In genomic region chr9:8560560-8561525, GRCh38 we compare ENCODE assay signal across 30 cellular contexts.
DNase-seq lines count a peak whose midpoint lies in the region; ATAC-seq, FAIRE-seq and TF ChIP-seq lines count a peak whose summit lies in the region.
"Had no signal": no experiment of that assay in that cellular context is flagged by ENCODE, and none has a peak within 500 bp of the region (broad histone marks: within the 10 kb centered on the region; RNA-seq: fewer than 3 reads in every experiment).

No MANE protein-coding gene starts in this region.

- no peak overlapping the region for H2AFZ ChIP-seq in H1 (ENCODE audit: low read length)
- no peak overlapping the region for H2AFZ ChIP-seq in mesenchymal stem cell (ENCODE audit: low read depth, low read length)

- no peak overlapping the region for H3K14ac ChIP-seq in H1 (ENCODE audit: insufficient read length)
- H3K14ac ChIP-seq in mesenchymal stem cell (ENCODE audit: low read length in 2 of 2) = peak overlapping the region in 1 of 2 experiments; percentile 18

- no peaks in the 10 kb centered on the region for H3K9me3 Mint-ChIP-seq in activated CD4-positive, alpha-beta memory T cell treated with anti-CD3 and anti-CD28 coated beads for 36 hours
- H3K9me3 Mint-ChIP-seq: activated naive CD8-positive, alpha-beta T cell treated with anti-CD3 and anti-CD28 coated beads, Interleukin-2, amount 10 ng/mL, durations not matched to agents 7 days and 5 days had no signal

- H3K36me3 ChIP-seq in H1 (ENCODE audit: control insufficient read depth in 2 of 4, insufficient read depth in 4 of 4, low read length in 3 of 4) = no peaks in the 10 kb centered on the region
- peaks cover 0 to 3% of the 10 kb centered on the region in 2 experiments for H3K36me3 ChIP-seq in mesenchymal stem cell (ENCODE audit: control insufficient read depth in 1 of 2, insufficient read depth in 2 of 2, low read depth in 1 of 2, low read length in 2 of 2)
- H3K36me3 ChIP-seq: suprapubic skin had no signal

- TF ChIP-seq POLR2A in H1 (IDR thresholded peaks at IDR 0.05; ENCODE audit: control extremely low read depth in 1 of 2, low read depth in 2 of 2, low read length in 2 of 2) = no peak
- no peak for TF ChIP-seq POLR2A in GM18505 (IDR thresholded peaks at IDR 0.05; ENCODE audit: borderline replicate concordance, extremely low read depth, insufficient read depth, insufficient read length)

- H2AK5ac ChIP-seq in H1 (ENCODE audit: low read depth, low read length) (no peak overlapping the region), mesenchymal stem cell (ENCODE audit: low read length, severe bottlenecking) (no peak overlapping the region)

- no peak overlapping the region for H3K27ac Mint-ChIP-seq in activated CD4-positive, alpha-beta memory T cell treated with anti-CD3 and anti-CD28 coated beads for 36 hours
- H3K27ac Mint-ChIP-seq: activated naive CD8-positive, alpha-beta T cell treated with anti-CD3 and anti-CD28 coated beads, Interleukin-2, amount 10 ng/mL, durations not matched to agents 7 days and 5 days; progenitor cell of endocrine pancreas; T-helper 17 cell had no signal

- H3K79me2 ChIP-seq in H1 (ENCODE audit: control insufficient read depth in 1 of 2, insufficient read depth in 2 of 2, low read length in 2 of 2) = no peaks in the 10 kb centered on the region

- peaks cover 1% of the 10 kb centered on the region for H3K27me3 Mint-ChIP-seq in activated CD4-positive, alpha-beta memory T cell treated with anti-CD3 and anti-CD28 coated beads for 36 hours
- H3K27me3 Mint-ChIP-seq: progenitor cell of endocrine pancreas had no signal

- H4K91ac ChIP-seq in H1 (replicated peaks; ENCODE audit: insufficient read length, low read length) = no peak overlapping the region
- H4K91ac ChIP-seq in mesenchymal stem cell (ENCODE audit: low read length) = peak overlapping the region; percentile 78

- no peak overlapping the region for H2BK20ac ChIP-seq in H1 (ENCODE audit: low read length)

- POLR2A ChIA-PET in H1 (lab: Charles Lee; ENCODE audit: partially characterized antibody) = interaction anchor here (0.6 kb wide), 1 partner anchor 422 kb away, joined by 3 read pairs; no protein-coding TSS in a partner anchor
- POLR2A ChIA-PET in activated CD4-positive, alpha-beta memory T cell treated with anti-CD3 and anti-CD28 coated beads for 36 hours (lab: Charles Lee) = interaction anchor here (0.6 kb wide), 1 partner anchor 20 kb away, joined by 7 read pairs; no protein-coding TSS in a partner anchor

- TF ChIP-seq EP300 in H1 (IDR thresholded peaks at IDR 0.05; ENCODE audit: borderline replicate concordance in 1 of 2, low read depth in 2 of 2, low read length in 2 of 2) = no peak

- no peaks in the 10 kb centered on the region for H3K23me2 ChIP-seq in H1 (ENCODE audit: low read depth, low read length)

- no peak overlapping the region for H3K9ac ChIP-seq in H1 (replicated peaks in 1 of 4; ENCODE audit: extremely low read depth in 1 of 4, low read depth in 3 of 4, low read length in 3 of 4)
- H3K9ac ChIP-seq in mesenchymal stem cell (ENCODE audit: low read length) = no peak overlapping the region

- WGBS in H1 (ENCODE audit: extremely low coverage in 1 of 2, insufficient coverage in 1 of 2, insufficient read length in 1 of 2, insufficient replicate concordance in 2 of 2, low coverage in 1 of 2, low lambda C conversion rate in 2 of 2, missing lambda C conversion rate in 1 of 2), 2 experiments = 59% methylated on average over 6 of the region's 6 CpGs; no CpG with 5 or more reads in 1 of the 2 experiments
- 70% methylated on average over 4 of the region's 6 CpGs for WGBS in mesenchymal stem cell

- no peak overlapping the region for H3K56ac ChIP-seq in H1 (replicated peaks; ENCODE audit: insufficient read length, low read depth, low read length)

- peak; percentile 76 for DNase-seq in H4 (ENCODE audit: low spot score)
- peak; percentile 5 for DNase-seq in LoVo (ENCODE audit: low spot score)
- no peak for DNase-seq in H1 (ENCODE audit: low read depth in 1 of 2, low spot score in 2 of 2)
- DNase-seq in mesenchymal stem cell = peak; percentile 81
- no peak for DNase-seq in GM13977 (ENCODE audit: low spot score)
- no peak for DNase-seq in activated effector memory CD4-positive, alpha-beta T cell treated with anti-CD3 and anti-CD28 coated beads, Interleukin-2, amount 50 U/mL, for 16 hours
- no peak for DNase-seq in activated CD4-positive, alpha-beta memory T cell treated with anti-CD3 and anti-CD28 coated beads for 36 hours
- DNase-seq: activated CD4-positive, alpha-beta T cell treated with anti-CD3 and anti-CD28 coated beads for 4 hours; activated CD8-positive, alpha-beta memory T cell treated with anti-CD3 and anti-CD28 coated beads for 24 hours; activated gamma-delta T cell; activated naive CD8-positive, alpha-beta T cell treated with anti-CD3 and anti-CD28 coated beads, Interleukin-2, amount 10 ng/mL, durations not matched to agents 7 days and 5 days; C1 segment of cervical spinal cord; cerebellar nuclear complex; COR-L47; DND-41; KBM-7; mammary epithelial cell; MM.1S; NCI-H1417 treated with DMSO at 0.1 percent for 48 hours; NCI-H446; OCI-M1; stimulated activated naive CD4-positive, alpha-beta T cell; T-helper 17 cell had no signal

- H3K4me1 ChIP-seq in H1 (replicated peaks in 1 of 4; ENCODE audit: control insufficient read depth in 3 of 4, insufficient read depth in 4 of 4, low read length in 3 of 4) = peaks cover 2 to 9% (median 4%) of the 10 kb centered on the region in 4 experiments; a peak in 4 of 7 replicates
- peaks cover 3% of the 10 kb centered on the region for H3K4me1 ChIP-seq in mesenchymal stem cell (ENCODE audit: control insufficient read depth, insufficient read depth, low read depth, low read length)
- H3K4me1 ChIP-seq: suprapubic skin had no signal

- H3K23ac ChIP-seq in H1 (ENCODE audit: insufficient read length) (no peak overlapping the region), mesenchymal stem cell (ENCODE audit: low read length in 2 of 2) (no peak overlapping the region)

- no peak overlapping the region for H2BK120ac ChIP-seq in H1 (replicated peaks; ENCODE audit: low read depth, low read length)
- no peak overlapping the region for H2BK120ac ChIP-seq in mesenchymal stem cell (ENCODE audit: low read depth, low read length)

- no peaks in the 10 kb centered on the region for H3K36me3 Mint-ChIP-seq in activated CD4-positive, alpha-beta memory T cell treated with anti-CD3 and anti-CD28 coated beads for 36 hours
- H3K36me3 Mint-ChIP-seq: activated naive CD8-positive, alpha-beta T cell treated with anti-CD3 and anti-CD28 coated beads, Interleukin-2, amount 10 ng/mL, durations not matched to agents 7 days and 5 days had no signal

- H2BK15ac ChIP-seq in H1 (ENCODE audit: low read length) (no peak overlapping the region), mesenchymal stem cell (ENCODE audit: low read depth, poor library complexity, severe bottlenecking) (no peak overlapping the region)

- H3K4me1 Mint-ChIP-seq in activated CD4-positive, alpha-beta memory T cell treated with anti-CD3 and anti-CD28 coated beads for 36 hours (ENCODE audit: low read depth) = no peaks in the 10 kb centered on the region

- no peaks in the 10 kb centered on the region for H4K20me1 ChIP-seq in H1 (replicated peaks in 1 of 2; ENCODE audit: control insufficient read depth in 1 of 2, insufficient read depth in 2 of 2, low read length in 2 of 2)

- no peaks in the 10 kb centered on the region for H3K27me3 ChIP-seq in H1 (replicated peaks in 1 of 4; ENCODE audit: control insufficient read depth in 3 of 4, extremely low read depth in 1 of 4, insufficient read depth in 3 of 4, low read length in 3 of 4)
- no peaks in the 10 kb centered on the region for H3K27me3 ChIP-seq in mesenchymal stem cell (ENCODE audit: control insufficient read depth in 1 of 2, insufficient read depth in 1 of 2, low read length in 2 of 2)
- H3K27me3 ChIP-seq: suprapubic skin had no signal

- CTCF ChIA-PET in H1 (lab: Charles Lee; ENCODE audit: partially characterized antibody) = interaction anchor here (0.6 to 0.8 kb wide), 3 partner anchors 37 to 1804 kb away, joined by 3 read pairs; no protein-coding TSS in a partner anchor
- CTCF ChIA-PET in activated CD4-positive, alpha-beta memory T cell treated with anti-CD3 and anti-CD28 coated beads for 36 hours (lab: Charles Lee) = no interaction called here

- H4K5ac ChIP-seq in H1 (ENCODE audit: insufficient read length, low read depth, low read length) = no peak overlapping the region

- no peak for FAIRE-seq in H1 (lab: Jason Lieb, UNC)
- FAIRE-seq: astrocyte, urothelium cell line had no signal

- in situ Hi-C loops in GM13977 (cut with MboI; ENCODE audit: low pct_unique_long_range_greater_than_20kb, low sequenced_read_pairs, unreplicated experiment) = no loop called here

- no peak for TF ChIP-seq CTCF in H1 (IDR thresholded peaks at IDR 0.05; ENCODE audit: control extremely low read depth in 1 of 3, insufficient read depth in 1 of 3, low read depth in 1 of 3, low read length in 3 of 3)
- no peak for TF ChIP-seq CTCF in GM13977 (IDR thresholded peaks at IDR 0.05; ENCODE audit: extremely low read depth, insufficient read depth, missing control alignments)

- H3K4me3 ChIP-seq in H1 (ENCODE audit: extremely low read depth in 1 of 4, insufficient read depth in 2 of 4, low read depth in 3 of 4, low read length in 4 of 4) (no peak overlapping the region), mesenchymal stem cell (ENCODE audit: insufficient read depth in 1 of 2, low read depth in 1 of 2, low read length in 2 of 2) (no peak overlapping the region)
- H3K4me3 ChIP-seq: suprapubic skin had no signal

- H3K27ac ChIP-seq in H1 (ENCODE audit: low read depth, low read length) (0 out of 2 replicates have a peak overlapping the region, but pooled peaks have one; percentile 16), mesenchymal stem cell (ENCODE audit: low read length, poor library complexity, severe bottlenecking) (no peak overlapping the region)
- H3K27ac ChIP-seq: suprapubic skin had no signal

- H4K8ac ChIP-seq in H1 (ENCODE audit: extremely low read depth, insufficient read depth, low read length) (0 out of 2 replicates have a peak overlapping the region, but pooled peaks have one; percentile 62), mesenchymal stem cell (ENCODE audit: low read length) (peak overlapping the region; percentile 55)

- H2BK5ac ChIP-seq in H1 (ENCODE audit: low read depth, low read length) = no peak overlapping the region
- no peak overlapping the region for H2BK5ac ChIP-seq in mesenchymal stem cell (ENCODE audit: low read depth, low read length, poor library complexity, severe bottlenecking)

- H3K4me3 Mint-ChIP-seq in activated CD4-positive, alpha-beta memory T cell treated with anti-CD3 and anti-CD28 coated beads for 36 hours = no peak overlapping the region
- H3K4me3 Mint-ChIP-seq: activated naive CD8-positive, alpha-beta T cell treated with anti-CD3 and anti-CD28 coated beads, Interleukin-2, amount 10 ng/mL, durations not matched to agents 7 days and 5 days; T-helper 17 cell had no signal

- H2BK12ac ChIP-seq in H1 (ENCODE audit: low read depth, low read length) (no peak overlapping the region; the same call in 1 of the 2 replicates), mesenchymal stem cell (ENCODE audit: low read length in 2 of 2) (peak overlapping the region in 1 of 2 experiments; percentile 95)

- H3K9me3 ChIP-seq in H1 (ENCODE audit: insufficient read depth in 2 of 2, low read depth in 1 of 2, low read length in 1 of 2) (no peaks in the 10 kb centered on the region), mesenchymal stem cell (ENCODE audit: control insufficient read depth, low read length) (no peaks in the 10 kb centered on the region)
- H3K9me3 ChIP-seq: suprapubic skin had no signal

- intact Hi-C loops in activated CD4-positive, alpha-beta memory T cell treated with anti-CD3 and anti-CD28 coated beads for 36 hours (cut with micrococcal nuclease) = no loop called here

- TF ChIP-seq RAD21 in H1 (IDR thresholded peaks at IDR 0.05 in 1 of 2, conservative IDR thresholded peaks at IDR 0.05 in 1 of 2; ENCODE audit: low read depth in 2 of 2, low read length in 2 of 2) = no peak

- H3K4me2 ChIP-seq in H1 (ENCODE audit: insufficient read depth in 1 of 2, low read depth in 2 of 2, low read length in 2 of 2) = peak overlapping the region in 1 of 2 experiments; percentile 44; a peak in 2 of 4 replicates
- H3K4me2 ChIP-seq in mesenchymal stem cell (ENCODE audit: low read length, poor library complexity, severe bottlenecking) = no peak overlapping the region

- H3K79me1 ChIP-seq in H1 (ENCODE audit: low read depth, low read length) (no peaks in the 10 kb centered on the region; the same call in 1 of the 2 replicates), mesenchymal stem cell (replicated peaks; ENCODE audit: low read length, poor library complexity, severe bottlenecking) (peaks cover 6% of the 10 kb centered on the region)

- no peak overlapping the region for H3K4ac ChIP-seq in H1 (replicated peaks; ENCODE audit: insufficient read length, low read depth, low read length)
- peak overlapping the region in 1 of 2 experiments; percentile 58 for H3K4ac ChIP-seq in mesenchymal stem cell (ENCODE audit: low read depth in 1 of 2, low read length in 2 of 2)

- H3K18ac ChIP-seq in H1 (ENCODE audit: extremely low read depth, low read length) = no peak overlapping the region
- H3K18ac ChIP-seq in mesenchymal stem cell (ENCODE audit: low read depth in 1 of 2, low read length in 2 of 2) = peak overlapping the region; percentile 66 to 81

- ATAC-seq in GM18505 (IDR thresholded peaks at IDR 0.05; ENCODE audit: unreplicated experiment) = no peak
- ATAC-seq: sciatic nerve, SK-N-SH treated with all-trans-retinoic acid at 6 μM for 48 hours, T-helper 17 cell had no signal

Comparison
In these comparisons a context has a peak if more than half of its experiments do, and no peak if none do; other contexts are left out.
1. DNase-seq: peak in H4 (single experiment), LoVo (single experiment) and mesenchymal stem cell (single experiment); none in H1 (0 of 2), GM13977 (single experiment), activated effector memory CD4-positive, alpha-beta T cell treated with anti-CD3 and anti-CD28 coated beads, Interleukin-2, amount 50 U/mL, for 16 hours (single experiment) and activated CD4-positive, alpha-beta memory T cell treated with anti-CD3 and anti-CD28 coated beads for 36 hours (single experiment).